ENCODE assay signal across 21 cellular contexts in genomic region chr1:193649587-193649986, GRCh38.
A peak's percentile ranks its signal among the peaks of the same experiment; 100 is the strongest.
DNase-seq lines count a peak whose midpoint lies in the region; ATAC-seq, FAIRE-seq and TF ChIP-seq lines count a peak whose summit lies in the region.
"Had no signal": no experiment of that assay in that cellular context is flagged by ENCODE, and none has a peak within 500 bp of the region (broad histone marks: within the 10 kb centered on the region; RNA-seq: fewer than 3 reads in every experiment).

No MANE protein-coding gene starts in this region.

- H3K79me2 ChIP-seq in H1 (ENCODE audit: control insufficient read depth in 1 of 2, insufficient read depth in 2 of 2, low read length in 2 of 2): no peaks in the 10 kb centered on the region

- H3K4ac ChIP-seq in IMR-90 (ENCODE audit: low read depth, low read length) (no peak overlapping the region), H1 (replicated peaks; ENCODE audit: insufficient read length, low read depth, low read length) (no peak overlapping the region)

- BruUV-seq in IMR-90 (replicated peaks; lab: Mats Ljungman, UMichigan): no TSS peak

- TF ChIP-seq CTCF in D721Med (IDR thresholded peaks at IDR 0.05; ENCODE audit: insufficient read depth, missing control alignments) (no peak), IMR-90 (conservative IDR thresholded peaks at IDR 0.05; ENCODE audit: low read depth, low read length) (no peak), H1 (IDR thresholded peaks at IDR 0.05; ENCODE audit: control extremely low read depth in 1 of 3, insufficient read depth in 1 of 3, low read depth in 1 of 3, low read length in 3 of 3) (no peak)

- no peaks in the 10 kb centered on the region for H3K27me3 ChIP-seq in IMR-90 (ENCODE audit: control insufficient read depth, insufficient read depth, low read length)
- no peaks in the 10 kb centered on the region for H3K27me3 ChIP-seq in H1 (replicated peaks in 1 of 4; ENCODE audit: control insufficient read depth in 3 of 4, extremely low read depth in 1 of 4, insufficient read depth in 3 of 4, low read length in 3 of 4)
- H3K27me3 ChIP-seq: BE2C, BLaER1 had no signal

- H3K36me3 Mint-ChIP-seq in effector memory CD8-positive, alpha-beta T cell (ENCODE audit: insufficient read depth): no peaks in the 10 kb centered on the region
- H3K36me3 Mint-ChIP-seq: CD14-positive monocyte had no signal

- H4K20me1 ChIP-seq in IMR-90 (ENCODE audit: insufficient read depth, low read length) (no peaks in the 10 kb centered on the region), H1 (replicated peaks in 1 of 2; ENCODE audit: control insufficient read depth in 1 of 2, insufficient read depth in 2 of 2, low read length in 2 of 2) (no peaks in the 10 kb centered on the region)
- H4K20me1 ChIP-seq: BLaER1 had no signal

- H3K27ac ChIP-seq in IMR-90 (ENCODE audit: insufficient read depth, low read length): no peak overlapping the region
- no peak overlapping the region for H3K27ac ChIP-seq in H1 (ENCODE audit: low read depth, low read length)
- H3K27ac ChIP-seq: BLaER1 had no signal

- dilution Hi-C loops in IMR-90 (cut with HindIII; ENCODE audit: low sequenced_read_pairs, unreplicated experiment): no loop called here

- DNase-seq in D721Med (ENCODE audit: insufficient read length, low spot score) (no peak), IMR-90 (no peak), H1 (ENCODE audit: low read depth in 1 of 2, low spot score in 2 of 2) (no peak)
- no peak for DNase-seq in effector memory CD8-positive, alpha-beta T cell
- DNase-seq: 8988T; ACHN; BE2C; C1 segment of cervical spinal cord; CD4-positive, alpha-beta memory T cell; CD4-positive, CD25-positive, alpha-beta regulatory T cell; CD8-positive, alpha-beta memory T cell; COR-L47; DMS79 treated with DMSO at 0.1 percent for 48 hours; GF-D8 had no signal

- H3K4me2 ChIP-seq in IMR-90 (ENCODE audit: low read depth, low read length) (no peak overlapping the region), H1 (ENCODE audit: insufficient read depth in 1 of 2, low read depth in 2 of 2, low read length in 2 of 2) (no peak overlapping the region)
- H3K4me2 ChIP-seq: BLaER1 had no signal

- H3K9me3 Mint-ChIP-seq in effector memory CD8-positive, alpha-beta T cell: peaks cover 8 to 16% of the 10 kb centered on the region in 2 donors

- H4K5ac ChIP-seq in IMR-90 (ENCODE audit: low read depth, low read length) (no peak overlapping the region), H1 (ENCODE audit: insufficient read length, low read depth, low read length) (no peak overlapping the region)

- H3K14ac ChIP-seq in IMR-90 (replicated peaks; ENCODE audit: low read depth, low read length): no peak overlapping the region
- no peak overlapping the region for H3K14ac ChIP-seq in H1 (ENCODE audit: insufficient read length)

- no peak overlapping the region for H2AK9ac ChIP-seq in IMR-90 (replicated peaks; ENCODE audit: low read depth, low read length, poor library complexity)

- no peaks in the 10 kb centered on the region for H3K79me1 ChIP-seq in IMR-90 (ENCODE audit: low read depth in 1 of 2, low read length in 2 of 2)
- no peaks in the 10 kb centered on the region for H3K79me1 ChIP-seq in H1 (ENCODE audit: low read depth, low read length)

- no peaks in the 10 kb centered on the region for H3K23me2 ChIP-seq in H1 (ENCODE audit: low read depth, low read length)

- H3K56ac ChIP-seq in IMR-90 (ENCODE audit: extremely low read depth, insufficient read depth, low read length): no peak overlapping the region
- no peak overlapping the region for H3K56ac ChIP-seq in H1 (replicated peaks; ENCODE audit: insufficient read length, low read depth, low read length)

- no peak overlapping the region for H3K27ac Mint-ChIP-seq in effector memory CD8-positive, alpha-beta T cell
- H3K27ac Mint-ChIP-seq: CD14-positive monocyte; CD4-positive, CD25-positive, alpha-beta regulatory T cell; CD8-positive, alpha-beta memory T cell had no signal

- no peak for ATAC-seq in IMR-90 (ENCODE audit: low read depth)
- ATAC-seq in effector memory CD8-positive, alpha-beta T cell (replicated peaks): no peak
- ATAC-seq in HG02610 (IDR thresholded peaks at IDR 0.05; ENCODE audit: unreplicated experiment): no peak

- H3K18ac ChIP-seq in IMR-90 (ENCODE audit: low read depth, low read length): no peak overlapping the region
- no peak overlapping the region for H3K18ac ChIP-seq in H1 (ENCODE audit: extremely low read depth, low read length)

- POLR2A ChIA-PET in IMR-90 (lab: Charles Lee; ENCODE audit: unreplicated experiment): no interaction called here
- POLR2A ChIA-PET in H1 (lab: Charles Lee; ENCODE audit: partially characterized antibody): no interaction called here

- TF ChIP-seq RAD21 in IMR-90 (IDR thresholded peaks at IDR 0.05; ENCODE audit: low read length) (no peak), H1 (IDR thresholded peaks at IDR 0.05 in 1 of 2, conservative IDR thresholded peaks at IDR 0.05 in 1 of 2; ENCODE audit: low read depth in 2 of 2, low read length in 2 of 2) (no peak)

- H3K9ac ChIP-seq in IMR-90 (ENCODE audit: low read depth, low read length): no peak overlapping the region
- no peak overlapping the region for H3K9ac ChIP-seq in H1 (replicated peaks in 1 of 4; ENCODE audit: extremely low read depth in 1 of 4, low read depth in 3 of 4, low read length in 3 of 4)
- H3K9ac ChIP-seq: BLaER1 had no signal

- no peak for TF ChIP-seq POLR2A in IMR-90 (IDR thresholded peaks at IDR 0.05; ENCODE audit: low read depth, low read length)
- TF ChIP-seq POLR2A in H1 (IDR thresholded peaks at IDR 0.05; ENCODE audit: control extremely low read depth in 1 of 2, low read depth in 2 of 2, low read length in 2 of 2): no peak

- CTCF ChIA-PET in IMR-90 (lab: Yijun Ruan, JAX): no interaction called here
- CTCF ChIA-PET in H1 (lab: Charles Lee; ENCODE audit: partially characterized antibody): no interaction called here

- peaks cover 0 to 4% of the 10 kb centered on the region in 2 donors for H3K4me1 Mint-ChIP-seq in effector memory CD8-positive, alpha-beta T cell (ENCODE audit: low read depth in 2 of 2)
- H3K4me1 Mint-ChIP-seq: CD14-positive monocyte had no signal

- no peak overlapping the region for H2BK120ac ChIP-seq in IMR-90 (ENCODE audit: low read depth, low read length)
- H2BK120ac ChIP-seq in H1 (replicated peaks; ENCODE audit: low read depth, low read length): no peak overlapping the region

- H2AK5ac ChIP-seq in IMR-90 (ENCODE audit: low read depth, low read length): no peak overlapping the region
- no peak overlapping the region for H2AK5ac ChIP-seq in H1 (ENCODE audit: low read depth, low read length)

- H2BK15ac ChIP-seq in IMR-90 (ENCODE audit: low read depth, low read length): no peak overlapping the region
- no peak overlapping the region for H2BK15ac ChIP-seq in H1 (ENCODE audit: low read length)

- in situ Hi-C loops in IMR-90 (cut with MboI; ENCODE audit: low sequenced_read_pairs): no loop called here

- no peaks in the 10 kb centered on the region for H3K4me1 ChIP-seq in IMR-90 (ENCODE audit: control insufficient read depth, insufficient read depth, low read length)
- no peaks in the 10 kb centered on the region for H3K4me1 ChIP-seq in H1 (replicated peaks in 1 of 4; ENCODE audit: control insufficient read depth in 3 of 4, insufficient read depth in 4 of 4, low read length in 3 of 4)
- H3K4me1 ChIP-seq: BLaER1 had no signal

- H3K9me1 ChIP-seq in IMR-90 (ENCODE audit: insufficient read depth, low read length): no peaks in the 10 kb centered on the region

- H3K9me3 ChIP-seq in IMR-90 (ENCODE audit: control insufficient read depth, insufficient read depth, low read length) (peaks cover 5% of the 10 kb centered on the region), H1 (ENCODE audit: insufficient read depth in 2 of 2, low read depth in 1 of 2, low read length in 1 of 2) (no peaks in the 10 kb centered on the region)
- H3K9me3 ChIP-seq: BE2C, BLaER1 had no signal

- no peak overlapping the region for H3K4me3 Mint-ChIP-seq in effector memory CD8-positive, alpha-beta T cell
- H3K4me3 Mint-ChIP-seq: CD14-positive monocyte; CD4-positive, alpha-beta memory T cell; CD4-positive, CD25-positive, alpha-beta regulatory T cell; CD8-positive, alpha-beta memory T cell had no signal

- H2BK5ac ChIP-seq in IMR-90 (ENCODE audit: low read depth, low read length, poor library complexity, severe bottlenecking): no peak overlapping the region
- no peak overlapping the region for H2BK5ac ChIP-seq in H1 (ENCODE audit: low read depth, low read length)

- H3K23ac ChIP-seq in IMR-90 (ENCODE audit: low read depth, low read length) (no peak overlapping the region), H1 (ENCODE audit: insufficient read length) (no peak overlapping the region)

- H4K8ac ChIP-seq in IMR-90 (ENCODE audit: low read depth in 2 of 2, low read length in 2 of 2) (no peak overlapping the region), H1 (ENCODE audit: extremely low read depth, insufficient read depth, low read length) (no peak overlapping the region)

- H2AFZ ChIP-seq in IMR-90 (replicated peaks; ENCODE audit: low read length, poor library complexity): no peak overlapping the region
- no peak overlapping the region for H2AFZ ChIP-seq in H1 (ENCODE audit: low read length)

- no peak for TF ChIP-seq EP300 in H1 (IDR thresholded peaks at IDR 0.05; ENCODE audit: borderline replicate concordance in 1 of 2, low read depth in 2 of 2, low read length in 2 of 2)

- no peak overlapping the region for H2BK20ac ChIP-seq in IMR-90 (ENCODE audit: low read depth, low read length)
- no peak overlapping the region for H2BK20ac ChIP-seq in H1 (ENCODE audit: low read length)

- no peak overlapping the region for H4K91ac ChIP-seq in IMR-90 (ENCODE audit: insufficient read depth, low read depth, low read length)
- no peak overlapping the region for H4K91ac ChIP-seq in H1 (replicated peaks; ENCODE audit: insufficient read length, low read length)

- H3K36me3 ChIP-seq in IMR-90 (ENCODE audit: control insufficient read depth, insufficient read depth, low read length) (no peaks in the 10 kb centered on the region), H1 (ENCODE audit: control insufficient read depth in 2 of 4, insufficient read depth in 4 of 4, low read length in 3 of 4) (no peaks in the 10 kb centered on the region)
- H3K36me3 ChIP-seq: BE2C, BLaER1 had no signal

- no peak overlapping the region for H2BK12ac ChIP-seq in H1 (ENCODE audit: low read depth, low read length)

- no peaks in the 10 kb centered on the region for H3K27me3 Mint-ChIP-seq in effector memory CD8-positive, alpha-beta T cell
- H3K27me3 Mint-ChIP-seq: CD4-positive, alpha-beta memory T cell; CD8-positive, alpha-beta memory T cell had no signal

- no peak overlapping the region for H3K4me3 ChIP-seq in IMR-90 (ENCODE audit: insufficient read depth, low read depth, low read length)
- no peak overlapping the region for H3K4me3 ChIP-seq in H1 (ENCODE audit: extremely low read depth in 1 of 4, insufficient read depth in 2 of 4, low read depth in 3 of 4, low read length in 4 of 4)
- H3K4me3 ChIP-seq: BLaER1 had no signal

- FAIRE-seq in D721Med (lab: Jason Lieb, UNC): peak; percentile 60
- FAIRE-seq in H1 (lab: Jason Lieb, UNC): no peak
- FAIRE-seq: A204.1, G401.6, GM12891, GM19239 had no signal

- no CpG with 5 or more reads among the region's 3 CpGs for WGBS in IMR-90 (ENCODE audit: extremely low coverage in 2 of 2, insufficient read length in 1 of 2), 2 experiments
- WGBS in H1 (ENCODE audit: extremely low coverage in 1 of 2, insufficient coverage in 1 of 2, insufficient read length in 1 of 2, insufficient replicate concordance in 2 of 2, low coverage in 1 of 2, low lambda C conversion rate in 2 of 2, missing lambda C conversion rate in 1 of 2), 2 experiments: 84% methylated on average over 3 of the region's 3 CpGs; no CpG with 5 or more reads in 1 of the 2 experiments

- intact Hi-C loops in IMR-90 (cut with micrococcal nuclease): no loop called here
